20 cellular contexts compared by ENCODE assay signal in the genomic region with DNA sequence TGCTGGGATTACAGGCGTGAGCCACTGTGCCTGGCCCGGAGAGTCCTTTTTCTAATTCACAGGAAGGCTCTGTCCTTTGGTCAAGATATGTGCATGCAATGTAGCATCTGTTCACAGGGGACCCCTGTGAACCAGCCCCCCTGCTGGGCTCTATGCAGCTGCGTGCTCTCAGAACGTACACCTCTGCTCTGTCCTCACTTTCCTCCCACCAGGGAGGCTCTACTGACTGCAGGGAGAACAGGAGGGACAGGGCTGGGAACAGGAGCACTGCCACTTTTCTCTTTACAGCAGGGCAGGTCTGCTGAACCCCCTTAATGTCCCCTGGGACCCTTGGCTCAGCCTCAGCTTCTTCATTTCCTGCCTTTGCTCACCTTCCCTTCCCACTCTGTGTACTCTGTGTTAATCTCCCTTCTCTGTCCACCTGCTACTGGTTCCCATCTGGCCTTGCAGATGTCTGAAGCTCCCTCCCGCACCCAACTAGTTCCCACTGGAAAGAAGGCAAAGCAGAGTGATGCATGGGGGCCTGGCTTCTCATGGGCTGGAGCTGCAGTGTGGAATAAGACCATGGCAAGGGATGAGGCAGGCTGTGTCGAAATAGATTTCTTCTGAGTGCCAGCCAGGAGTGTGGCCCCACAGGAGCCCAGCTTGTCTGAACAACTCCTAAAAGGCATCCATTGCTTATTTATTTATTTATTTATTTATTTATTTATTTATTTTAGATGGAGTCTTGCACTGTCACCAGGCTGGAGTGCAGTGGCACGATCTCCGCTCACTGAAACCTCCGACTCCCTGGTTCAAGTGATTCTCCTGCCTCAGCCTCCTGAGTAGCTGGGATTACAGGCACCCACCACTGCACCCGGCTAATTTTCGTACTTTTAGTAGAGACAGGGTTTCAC.
"Had no signal": no experiment of that assay in that cellular context is flagged by ENCODE, and none has a peak within 500 bp of the region (broad histone marks: within the 10 kb centered on the region; RNA-seq: fewer than 3 reads in every experiment).

No MANE protein-coding gene starts in this region.

- H3K4me3 ChIP-seq: ascending aorta, breast epithelium, gastrocnemius medialis, heart right ventricle, left ventricle myocardium inferior, prostate gland had no signal

- H3K27ac ChIP-seq: ascending aorta, breast epithelium, gastrocnemius medialis, heart right ventricle, left ventricle myocardium inferior, prostate gland had no signal

- DNase-seq: activated CD4-positive, alpha-beta T cell treated with anti-CD3 and anti-CD28 coated beads, Interleukin-2, amount 10 ng/mL, durations not matched to agents 24 days and 14 days; activated CD8-positive, alpha-beta T cell treated with anti-CD3 and anti-CD28 coated beads, Interleukin-2, amount 10 ng/mL, durations not matched to agents 7 days and 5 days; activated naive CD4-positive, alpha-beta T cell treated with Interleukin-2 at 50 U/mL for 16 hours; dermis blood vessel endothelial cell; effector memory CD8-positive, alpha-beta T cell; gastrocnemius medialis; heart right ventricle; left ventricle myocardium inferior; natural killer cell; nucleus accumbens; right cardiac atrium; small intestine; stimulated activated CD4-positive, alpha-beta T cell treated with anti-CD3 and anti-CD28 coated beads, Interleukin-4, amount 100 ng/mL, for 4 hours; stimulated activated naive CD8-positive, alpha-beta T cell treated with anti-CD3 and anti-CD28 coated beads, Interleukin-15, Interleukin-2, amounts not matched to agents 100 U/mL and 50 U/mL, for 24 hours; SW 1271; trophoblast cell had no signal

- H3K27me3 ChIP-seq: ascending aorta, breast epithelium had no signal

- H3K4me1 ChIP-seq: ascending aorta, breast epithelium, gastrocnemius medialis, prostate gland had no signal

- H3K9me3 ChIP-seq: ascending aorta, breast epithelium, gastrocnemius medialis, heart right ventricle, left ventricle myocardium inferior, prostate gland had no signal

- H3K36me3 ChIP-seq: ascending aorta, breast epithelium, gastrocnemius medialis, left ventricle myocardium inferior, prostate gland had no signal

- ATAC-seq: activated CD8-positive, alpha-beta T cell treated with anti-CD3 and anti-CD28 coated beads, Interleukin-2, amount 10 ng/mL, durations not matched to agents 7 days and 5 days; effector memory CD8-positive, alpha-beta T cell; gastrocnemius medialis; heart right ventricle; natural killer cell; right cardiac atrium; stimulated activated naive CD8-positive, alpha-beta T cell treated with anti-CD3 and anti-CD28 coated beads, Interleukin-15, Interleukin-2, amounts not matched to agents 100 U/mL and 50 U/mL, for 24 hours; WTC11 had no signal
